ENCODE assay signal across 10 cellular contexts in the genomic region with DNA sequence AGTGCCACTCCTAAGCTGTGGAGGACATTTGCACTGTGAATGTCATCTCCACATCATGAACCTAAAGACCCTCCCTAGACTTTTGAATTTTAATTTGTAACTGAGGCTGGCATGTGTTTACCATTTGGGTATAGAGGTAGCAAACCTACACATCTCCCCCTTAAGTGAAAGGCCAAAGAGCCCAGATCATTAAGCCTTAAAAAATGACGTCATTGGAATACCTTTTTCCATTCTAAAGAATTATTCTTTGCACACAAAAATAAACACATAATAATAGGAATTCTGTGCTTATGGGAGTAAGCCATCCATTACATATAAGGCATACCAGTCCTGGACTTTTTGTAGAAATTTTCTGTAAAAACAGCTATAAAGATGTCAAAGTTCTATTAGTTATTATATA. TPM values are rescaled to one million over a fixed set of nuclear protein-coding genes. Genes with fewer than 3 reads are reported as not detected.
"Had no signal": no experiment of that assay in that cellular context is flagged by ENCODE, and none has a peak within 500 bp of the region (broad histone marks: within the 10 kb centered on the region; RNA-seq: fewer than 3 reads in every experiment).

No MANE protein-coding gene starts in this region.

- H3K9me3 ChIP-seq: HAP-1 had no signal

- H3K4me2 ChIP-seq: KMS-11 had no signal

- ATAC-seq: HCT116 had no signal

- H2AFZ ChIP-seq: GM23248 had no signal

- H3K36me3 ChIP-seq: HAP-1 had no signal

- DNase-seq: GM23248, GOT3, H7, IMR-90, Karpas-422, KBM-7 had no signal

- H3K27ac ChIP-seq: GM23248, HL-60, KMS-11 had no signal

- H3K4me3 ChIP-seq: GM23248, HAP-1 had no signal

- H3K9ac ChIP-seq: GM23248, KMS-11 had no signal

RNA-seq across cellular contexts. Expression of gene ZNF385B, which starts 38.9 kb away (rescaled TPM):
- total RNA-seq: GM23248, IMR-90 had no signal
- polyA plus RNA-seq: IMR-90 had no signal
